20 cellular contexts compared by ENCODE assay signal in genomic region chrX:53456254-53456653, GRCh38. TPM values are rescaled to one million over a fixed set of nuclear protein-coding genes. Genes with fewer than 3 reads are reported as not detected.
DNase-seq lines count a peak whose midpoint lies in the region; ATAC-seq, FAIRE-seq and TF ChIP-seq lines count a peak whose summit lies in the region.
"Had no signal": no experiment of that assay in that cellular context is flagged by ENCODE, and none has a peak within 500 bp of the region (broad histone marks: within the 10 kb centered on the region; RNA-seq: fewer than 3 reads in every experiment).

No MANE protein-coding gene starts in this region.

- no peaks in the 10 kb centered on the region for H3K9me3 Mint-ChIP-seq in astrocyte (ENCODE audit: unreplicated experiment)

- FAIRE-seq in astrocyte (lab: Jason Lieb, UNC) = peak; percentile 100
- FAIRE-seq: H54 had no signal

- no peak overlapping the region for H3K4me3 Mint-ChIP-seq in astrocyte (ENCODE audit: unreplicated experiment)
- H3K4me3 Mint-ChIP-seq: nephron progenitor cell had no signal

- H3K79me2 ChIP-seq in astrocyte (ENCODE audit: insufficient read depth, low read length) = no peaks in the 10 kb centered on the region

- no peaks in the 10 kb centered on the region for H3K4me1 ChIP-seq in astrocyte (ENCODE audit: insufficient read depth, low read length)
- H3K4me1 ChIP-seq: transverse colon had no signal

- no peaks in the 10 kb centered on the region for H3K27me3 ChIP-seq in astrocyte (ENCODE audit: insufficient read depth, low read length)
- H3K27me3 ChIP-seq: transverse colon had no signal

- TF ChIP-seq CTCF in astrocyte (IDR thresholded peaks at IDR 0.05; ENCODE audit: insufficient read depth, low read depth, low read length) (no peak), omental fat pad (IDR thresholded peaks at IDR 0.05) (no peak)

- no peak overlapping the region for H2AFZ ChIP-seq in astrocyte (ENCODE audit: low read depth, low read length)

- DNase-seq in EL (peak; percentile 47), MV-4-11 (lab: John Stamatoyannopoulos, UW) (peak; percentile 46), astrocyte (ENCODE audit: low read depth) (peak; percentile 26), kidney glomerular epithelial cell (lab: John Stamatoyannopoulos, UW) (peak; percentile 20), omental fat pad (ENCODE audit: low spot score) (no peak), NCI-H1436 treated with DMSO at 0.1 percent for 48 hours (lab: John Stamatoyannopoulos, UW) (no peak)
- DNase-seq: activated CD4-positive, alpha-beta T cell treated with anti-CD3 and anti-CD28 coated beads for 4 hours; cortex of kidney; DMS 273 treated with DMSO at 0.1 percent for 48 hours; islet precursor cell; mesendoderm; NCI-H345; nephron progenitor cell; stimulated activated naive CD4-positive, alpha-beta T cell; transverse colon had no signal

- H3K4me2 ChIP-seq in astrocyte (ENCODE audit: low read length) = no peak overlapping the region
- H3K4me2 ChIP-seq: KMS-11 had no signal

- H3K27me3 Mint-ChIP-seq in astrocyte (ENCODE audit: low read depth, unreplicated experiment) = no peaks in the 10 kb centered on the region

- no peaks in the 10 kb centered on the region for H3K36me3 ChIP-seq in astrocyte (ENCODE audit: insufficient read depth, low read length)
- H3K36me3 ChIP-seq: BLaER1 treated with 17β-estradiol and CSF1 and Interleukin-3, amounts not matched to agents 10 nM and 100 nM; transverse colon had no signal

- no peaks in the 10 kb centered on the region for H4K20me1 ChIP-seq in astrocyte (ENCODE audit: insufficient read depth, low read length)
- H4K20me1 ChIP-seq: BLaER1 treated with 17β-estradiol and CSF1 and Interleukin-3, amounts not matched to agents 10 nM and 100 nM had no signal

- no peak overlapping the region for H3K4me3 ChIP-seq in astrocyte (ENCODE audit: insufficient read depth, low read depth, low read length)
- H3K4me3 ChIP-seq: BLaER1 treated with 17β-estradiol and CSF1 and Interleukin-3, amounts not matched to agents 10 nM and 100 nM; transverse colon had no signal

- no peaks in the 10 kb centered on the region for H3K36me3 Mint-ChIP-seq in astrocyte (ENCODE audit: low read depth, unreplicated experiment)

- no peak overlapping the region for H3K27ac Mint-ChIP-seq in astrocyte (ENCODE audit: unreplicated experiment)
- H3K27ac Mint-ChIP-seq: nephron progenitor cell had no signal

- no peaks in the 10 kb centered on the region for H3K4me1 Mint-ChIP-seq in astrocyte (ENCODE audit: low read depth, unreplicated experiment)
- H3K4me1 Mint-ChIP-seq: nephron progenitor cell had no signal

- no peak overlapping the region for H3K27ac ChIP-seq in astrocyte (ENCODE audit: low read depth, low read length)
- H3K27ac ChIP-seq: KMS-11, transverse colon had no signal

- no peak overlapping the region for H3K9ac ChIP-seq in astrocyte (ENCODE audit: low read length)
- H3K9ac ChIP-seq: BLaER1 treated with 17β-estradiol and CSF1 and Interleukin-3, amounts not matched to agents 10 nM and 100 nM; KMS-11 had no signal

- no peak for ATAC-seq in HG02678 (IDR thresholded peaks at IDR 0.05; ENCODE audit: unreplicated experiment)
- ATAC-seq in HG02970 (IDR thresholded peaks at IDR 0.05; ENCODE audit: low FRiP score, unreplicated experiment) = no peak
- no peak for ATAC-seq in omental fat pad (ENCODE audit: low FRiP score)

- no peaks in the 10 kb centered on the region for H3K9me3 ChIP-seq in astrocyte (ENCODE audit: insufficient read depth, low read depth, low read length)
- H3K9me3 ChIP-seq: transverse colon had no signal

RNA-seq across cellular contexts. Expression of gene HSD17B10, which starts 22.1 kb away (rescaled TPM):
- total RNA-seq in astrocyte (87.4 and 96.8 TPM in 2 replicates), omental fat pad (10 to 100 TPM; 69.7 to 92.0 (median 80.7) TPM)

RNA-seq across cellular contexts. Expression of gene RIBC1, which starts 33.6 kb away (rescaled TPM):
- 0.34 and 0.46 TPM in 2 replicates for total RNA-seq in astrocyte
- 1 to 10 TPM in 1 of 4 donors, under 1 TPM in 2, not detected in 1; 0.38 to 1.9 (median 0.74) TPM for total RNA-seq in omental fat pad

RNA-seq across cellular contexts. Expression of gene SMC1A, which starts 33.8 kb away (rescaled TPM):
- total RNA-seq in astrocyte (31.9 and 33.3 TPM in 2 replicates), omental fat pad (10 to 100 TPM; 29.1 to 38.1 (median 29.7) TPM)

Comparison
In these comparisons a context has a peak if more than half of its experiments do, and no peak if none do; other contexts are left out.
1. DNase-seq: peak in EL (single experiment), MV-4-11 (single experiment), astrocyte (single experiment) and kidney glomerular epithelial cell (single experiment); none in omental fat pad (single experiment) and NCI-H1436 treated with DMSO at 0.1 percent for 48 hours (single experiment).